In the genomic region with DNA sequence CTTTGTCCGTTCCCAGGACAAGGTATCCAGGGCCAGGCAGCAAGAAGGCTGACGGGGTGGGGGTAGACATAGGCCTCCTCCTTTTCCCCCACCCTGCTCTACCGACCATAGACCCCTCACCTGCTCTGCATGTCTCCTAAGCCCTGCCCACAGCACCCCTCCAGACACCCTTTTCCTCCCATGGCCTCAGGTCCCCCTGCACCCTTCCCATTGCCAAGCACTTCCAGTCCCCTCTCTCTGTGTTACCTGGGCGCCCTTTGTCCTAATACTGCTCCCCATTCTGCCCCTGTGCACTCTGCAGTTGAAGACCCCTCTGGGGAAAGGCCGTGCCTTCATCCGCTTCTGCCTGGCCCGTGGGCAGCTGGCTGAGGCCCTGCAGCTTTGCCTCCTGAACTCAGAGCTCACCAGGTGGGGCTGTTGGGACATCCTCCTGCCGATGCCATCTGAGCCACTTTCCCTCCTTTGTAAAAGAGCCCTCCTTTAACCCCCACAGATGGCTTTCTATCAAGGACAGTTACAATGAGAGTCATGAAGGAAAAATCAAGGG, we compare ENCODE assay signal across 1 cellular context.
TF ChIP-seq lines count a peak whose summit lies in the region.

No MANE protein-coding gene starts in this region.

TF ChIP-seq in HepG2, 621 proteins besides CTCF, POLR2A, EP300 and RAD21:
- TF ChIP-seq SIN3B (IDR thresholded peaks at IDR 0.05; ENCODE audit: low read length) (no peak), ZZZ3 (CRISPR knock-in tag; IDR thresholded peaks at IDR 0.05; ENCODE audit: borderline replicate concordance) (no peak), ZNF674 (CRISPR knock-in tag; IDR thresholded peaks at IDR 0.05; ENCODE audit: low read depth) (no peak), ZNF549 (CRISPR knock-in tag; IDR thresholded peaks at IDR 0.05) (no peak), DR1 (CRISPR knock-in tag; IDR thresholded peaks at IDR 0.05) (no peak), ZNF766 (CRISPR knock-in tag; IDR thresholded peaks at IDR 0.05; ENCODE audit: borderline replicate concordance) (no peak), DMAP1 (CRISPR knock-in tag; IDR thresholded peaks at IDR 0.05) (no peak), MIER2 (CRISPR knock-in tag; IDR thresholded peaks at IDR 0.05) (no peak), SAP130 (CRISPR knock-in tag; IDR thresholded peaks at IDR 0.05; ENCODE audit: low read depth) (no peak)
- TF ChIP-seq, protein P1, sequence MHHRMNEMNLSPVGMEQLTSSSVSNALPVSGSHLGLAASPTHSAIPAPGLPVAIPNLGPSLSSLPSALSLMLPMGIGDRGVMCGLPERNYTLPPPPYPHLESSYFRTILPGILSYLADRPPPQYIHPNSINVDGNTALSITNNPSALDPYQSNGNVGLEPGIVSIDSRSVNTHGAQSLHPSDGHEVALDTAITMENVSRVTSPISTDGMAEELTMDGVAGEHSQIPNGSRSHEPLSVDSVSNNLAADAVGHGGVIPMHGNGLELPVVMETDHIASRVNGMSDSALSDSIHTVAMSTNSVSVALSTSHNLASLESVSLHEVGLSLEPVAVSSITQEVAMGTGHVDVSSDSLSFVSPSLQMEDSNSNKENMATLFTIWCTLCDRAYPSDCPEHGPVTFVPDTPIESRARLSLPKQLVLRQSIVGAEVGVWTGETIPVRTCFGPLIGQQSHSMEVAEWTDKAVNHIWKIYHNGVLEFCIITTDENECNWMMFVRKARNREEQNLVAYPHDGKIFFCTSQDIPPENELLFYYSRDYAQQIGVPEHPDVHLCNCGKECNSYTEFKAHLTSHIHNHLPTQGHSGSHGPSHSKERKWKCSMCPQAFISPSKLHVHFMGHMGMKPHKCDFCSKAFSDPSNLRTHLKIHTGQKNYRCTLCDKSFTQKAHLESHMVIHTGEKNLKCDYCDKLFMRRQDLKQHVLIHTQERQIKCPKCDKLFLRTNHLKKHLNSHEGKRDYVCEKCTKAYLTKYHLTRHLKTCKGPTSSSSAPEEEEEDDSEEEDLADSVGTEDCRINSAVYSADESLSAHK (CRISPR knock-in tag; IDR thresholded peaks at IDR 0.05; ENCODE audit: borderline replicate concordance), result no peak
- TF ChIP-seq, protein P2, sequence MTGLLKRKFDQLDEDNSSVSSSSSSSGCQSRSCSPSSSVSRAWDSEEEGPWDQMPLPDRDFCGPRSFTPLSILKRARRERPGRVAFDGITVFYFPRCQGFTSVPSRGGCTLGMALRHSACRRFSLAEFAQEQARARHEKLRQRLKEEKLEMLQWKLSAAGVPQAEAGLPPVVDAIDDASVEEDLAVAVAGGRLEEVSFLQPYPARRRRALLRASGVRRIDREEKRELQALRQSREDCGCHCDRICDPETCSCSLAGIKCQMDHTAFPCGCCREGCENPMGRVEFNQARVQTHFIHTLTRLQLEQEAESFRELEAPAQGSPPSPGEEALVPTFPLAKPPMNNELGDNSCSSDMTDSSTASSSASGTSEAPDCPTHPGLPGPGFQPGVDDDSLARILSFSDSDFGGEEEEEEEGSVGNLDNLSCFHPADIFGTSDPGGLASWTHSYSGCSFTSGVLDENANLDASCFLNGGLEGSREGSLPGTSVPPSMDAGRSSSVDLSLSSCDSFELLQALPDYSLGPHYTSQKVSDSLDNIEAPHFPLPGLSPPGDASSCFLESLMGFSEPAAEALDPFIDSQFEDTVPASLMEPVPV (CRISPR knock-in tag; IDR thresholded peaks at IDR 0.05), result no peak
